8 cellular contexts compared by ENCODE assay signal in the genomic region with DNA sequence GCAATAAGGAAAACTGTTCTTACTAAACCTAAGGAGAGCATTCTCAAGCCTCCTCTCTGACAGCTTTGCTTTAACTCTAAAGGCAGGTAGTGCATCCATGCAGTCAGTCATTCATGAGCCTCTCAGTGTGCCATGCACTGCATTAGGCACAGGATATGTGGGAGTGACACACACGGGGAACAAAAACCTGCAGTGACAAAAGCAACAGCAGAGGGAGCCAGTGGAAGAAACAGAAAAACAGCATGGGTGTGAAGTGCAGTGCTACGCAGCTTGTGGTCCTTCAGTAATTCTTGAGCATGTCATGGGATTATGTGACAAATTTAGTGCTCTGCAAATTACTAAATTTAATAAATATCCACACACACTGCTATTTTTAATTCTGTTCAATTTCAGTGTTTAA.
DNase-seq lines count a peak whose midpoint lies in the region; ATAC-seq, FAIRE-seq and TF ChIP-seq lines count a peak whose summit lies in the region.

No MANE protein-coding gene starts in this region.

- FAIRE-seq in H54 (lab: Jason Lieb, UNC), result peak; percentile 53

- H3K27me3 Mint-ChIP-seq in activated naive CD8-positive, alpha-beta T cell treated with anti-CD3 and anti-CD28 coated beads, Interleukin-2, amount 50 U/mL, for 24 hours, result no peaks in the 10 kb centered on the region

- DNase-seq in DMS53 treated with DMSO at 0.1 percent for 48 hours (lab: John Stamatoyannopoulos, UW; ENCODE audit: unreplicated experiment) (peak; percentile 10), H54 (ENCODE audit: insufficient read length, low spot score) (no peak), NCI-H446 treated with DMSO at 0.1 percent for 48 hours (lab: John Stamatoyannopoulos, UW) (peak; percentile 7), hippocampal formation (lab: John Stamatoyannopoulos, UW) (peak; percentile 46 to 56)
- DNase-seq in activated naive CD8-positive, alpha-beta T cell treated with anti-CD3 and anti-CD28 coated beads, Interleukin-2, amount 50 U/mL, for 24 hours, result peak; percentile 6
- DNase-seq in stimulated activated CD8-positive, alpha-beta memory T cell treated with anti-CD3 and anti-CD28 coated beads, Interleukin-4, amount 100 ng/mL, for 48 hours, result peak; percentile 28

- H3K4me3 Mint-ChIP-seq in activated naive CD8-positive, alpha-beta T cell treated with anti-CD3 and anti-CD28 coated beads, Interleukin-2, amount 50 U/mL, for 24 hours, result no peak overlapping the region

- H3K4me1 Mint-ChIP-seq in activated naive CD8-positive, alpha-beta T cell treated with anti-CD3 and anti-CD28 coated beads, Interleukin-2, amount 50 U/mL, for 24 hours, result no peaks in the 10 kb centered on the region

- H3K36me3 Mint-ChIP-seq in activated naive CD8-positive, alpha-beta T cell treated with anti-CD3 and anti-CD28 coated beads, Interleukin-2, amount 50 U/mL, for 24 hours (ENCODE audit: low read depth), result peaks cover 18% of the 10 kb centered on the region

- no peak for TF ChIP-seq POLR2A in H54 (IDR thresholded peaks at IDR 0.05; ENCODE audit: low read depth, low read length)

- H3K9me3 Mint-ChIP-seq in activated naive CD8-positive, alpha-beta T cell treated with anti-CD3 and anti-CD28 coated beads, Interleukin-2, amount 50 U/mL, for 24 hours, result no peaks in the 10 kb centered on the region

- H3K27ac Mint-ChIP-seq in activated naive CD8-positive, alpha-beta T cell treated with anti-CD3 and anti-CD28 coated beads, Interleukin-2, amount 50 U/mL, for 24 hours, result no peak overlapping the region

- peak; percentile 46 for ATAC-seq in activated naive CD8-positive, alpha-beta T cell treated with anti-CD3 and anti-CD28 coated beads, Interleukin-2, amount 50 U/mL, for 24 hours
- ATAC-seq in HG02759 (IDR thresholded peaks at IDR 0.05; ENCODE audit: unreplicated experiment) (no peak), HG03342 (IDR thresholded peaks at IDR 0.05; ENCODE audit: unreplicated experiment) (no peak)
